In genomic region chr16:66525396-66526180, GRCh38 we compare ENCODE assay signal across 11 cellular contexts. TPM values are rescaled to one million over a fixed set of nuclear protein-coding genes. Genes with fewer than 3 reads are reported as not detected.
DNase-seq lines count a peak whose midpoint lies in the region; ATAC-seq and TF ChIP-seq lines count a peak whose summit lies in the region.
"Had no signal": no experiment of that assay in that cellular context is flagged by ENCODE, and none has a peak within 500 bp of the region (broad histone marks: within the 10 kb centered on the region; RNA-seq: fewer than 3 reads in every experiment).

No MANE protein-coding gene starts in this region.

- H3K4me3 Mint-ChIP-seq in activated CD8-positive, alpha-beta memory T cell treated with anti-CD3 and anti-CD28 coated beads, Interleukin-2, amount 10 ng/mL, durations not matched to agents 7 days and 5 days: no peak overlapping the region
- peak overlapping the region; percentile 46 for H3K4me3 Mint-ChIP-seq in T-helper 2 cell treated with Interferon-gamma antibody and Interleukin-4, amounts not matched to agents 5 μg/mL and 100 μg/mL, for 36 hours

- H3K36me3 Mint-ChIP-seq in activated CD8-positive, alpha-beta memory T cell treated with anti-CD3 and anti-CD28 coated beads, Interleukin-2, amount 10 ng/mL, durations not matched to agents 7 days and 5 days: peaks cover 8% of the 10 kb centered on the region
- peaks cover 22% of the 10 kb centered on the region for H3K36me3 Mint-ChIP-seq in T-helper 2 cell treated with Interferon-gamma antibody and Interleukin-4, amounts not matched to agents 5 μg/mL and 100 μg/mL, for 36 hours (ENCODE audit: low read depth)

- no peak for TF ChIP-seq CTCF in suprapubic skin (IDR thresholded peaks at IDR 0.05)

- H3K9me3 Mint-ChIP-seq in activated CD8-positive, alpha-beta memory T cell treated with anti-CD3 and anti-CD28 coated beads, Interleukin-2, amount 10 ng/mL, durations not matched to agents 7 days and 5 days (ENCODE audit: low read depth): no peaks in the 10 kb centered on the region
- H3K9me3 Mint-ChIP-seq in T-helper 2 cell treated with Interferon-gamma antibody and Interleukin-4, amounts not matched to agents 5 μg/mL and 100 μg/mL, for 36 hours: no peaks in the 10 kb centered on the region

- CTCF ChIA-PET in activated CD8-positive, alpha-beta memory T cell treated with anti-CD3 and anti-CD28 coated beads, Interleukin-2, amount 10 ng/mL, durations not matched to agents 7 days and 5 days (lab: Charles Lee): interaction anchor here (0.6 to 5.7 kb wide), 6 partner anchors 10 to 39 kb away, joined by 3 to 52 read pairs (median 4); partner anchors contain the start of genes CKLF and TK2

- no peaks in the 10 kb centered on the region for H3K27me3 ChIP-seq in esophagus (ENCODE audit: control insufficient read depth in 1 of 2, insufficient read depth in 2 of 2, low read length in 2 of 2)
- no peaks in the 10 kb centered on the region for H3K27me3 ChIP-seq in suprapubic skin

- H3K27ac Mint-ChIP-seq in activated CD8-positive, alpha-beta memory T cell treated with anti-CD3 and anti-CD28 coated beads, Interleukin-2, amount 10 ng/mL, durations not matched to agents 7 days and 5 days: peak overlapping the region; percentile 16
- H3K27ac Mint-ChIP-seq in T-helper 2 cell treated with Interferon-gamma antibody and Interleukin-4, amounts not matched to agents 5 μg/mL and 100 μg/mL, for 36 hours: peak overlapping the region; percentile 67

- H3K4me1 Mint-ChIP-seq in activated CD8-positive, alpha-beta memory T cell treated with anti-CD3 and anti-CD28 coated beads, Interleukin-2, amount 10 ng/mL, durations not matched to agents 7 days and 5 days: peaks cover 71% of the 10 kb centered on the region
- peaks cover 68% of the 10 kb centered on the region for H3K4me1 Mint-ChIP-seq in T-helper 2 cell treated with Interferon-gamma antibody and Interleukin-4, amounts not matched to agents 5 μg/mL and 100 μg/mL, for 36 hours (ENCODE audit: low read depth)

- DNase-seq in activated CD8-positive, alpha-beta memory T cell treated with anti-CD3 and anti-CD28 coated beads, Interleukin-2, amount 10 ng/mL, durations not matched to agents 7 days and 5 days: no peak
- DNase-seq in activated CD8-positive, alpha-beta memory T cell treated with anti-CD3 and anti-CD28 coated beads, Interleukin-2, amount 50 U/mL, for 48 hours: no peak
- DNase-seq in T-helper 2 cell treated with Interferon-gamma antibody and Interleukin-4, amounts not matched to agents 5 μg/mL and 100 μg/mL, for 36 hours (ENCODE audit: low spot score): peak; percentile 42
- DNase-seq in suprapubic skin (ENCODE audit: low spot score in 2 of 2): no peak
- DNase-seq in Ammon's horn (ENCODE audit: low spot score): no peak
- DNase-seq: effector CD4-positive, alpha-beta T cell had no signal

- H3K36me3 ChIP-seq in esophagus (ENCODE audit: control insufficient read depth in 2 of 2, insufficient read depth in 2 of 2, low read length in 1 of 2) (peaks cover 16 to 25% of the 10 kb centered on the region in 2 donors), suprapubic skin (peaks cover 47% of the 10 kb centered on the region)

- no peak for ATAC-seq in activated CD8-positive, alpha-beta memory T cell treated with anti-CD3 and anti-CD28 coated beads, Interleukin-2, amount 10 ng/mL, durations not matched to agents 7 days and 5 days
- ATAC-seq in GM18502 (IDR thresholded peaks at IDR 0.05; ENCODE audit: poor library complexity, unreplicated experiment): no peak
- no peak for ATAC-seq in HG03097 (IDR thresholded peaks at IDR 0.05; ENCODE audit: low FRiP score, unreplicated experiment)

- TF ChIP-seq EP300 in suprapubic skin (IDR thresholded peaks at IDR 0.05): no peak

- H3K4me1 ChIP-seq in esophagus (ENCODE audit: control insufficient read depth in 2 of 2, insufficient read depth in 2 of 2, low read length in 1 of 2) (peaks cover 2 to 12% of the 10 kb centered on the region in 2 donors), suprapubic skin (peaks cover 38% of the 10 kb centered on the region)

- no peaks in the 10 kb centered on the region for H3K27me3 Mint-ChIP-seq in activated CD8-positive, alpha-beta memory T cell treated with anti-CD3 and anti-CD28 coated beads, Interleukin-2, amount 10 ng/mL, durations not matched to agents 7 days and 5 days
- no peaks in the 10 kb centered on the region for H3K27me3 Mint-ChIP-seq in T-helper 2 cell treated with Interferon-gamma antibody and Interleukin-4, amounts not matched to agents 5 μg/mL and 100 μg/mL, for 36 hours (ENCODE audit: low read depth)

- H3K27ac ChIP-seq in esophagus (ENCODE audit: low read depth in 2 of 2, low read length in 1 of 2): peak overlapping the region; percentile 14 to 79
- peak overlapping the region; percentile 69 for H3K27ac ChIP-seq in suprapubic skin

- 81 to 91% methylated on average over 9 of the region's 9 CpGs for WGBS in esophagus, 2 donors
- 86% methylated on average over 9 of the region's 9 CpGs for WGBS in suprapubic skin

- TF ChIP-seq POLR2A in suprapubic skin (IDR thresholded peaks at IDR 0.05): no peak

- H3K9me3 ChIP-seq in esophagus (ENCODE audit: control insufficient read depth in 2 of 2, insufficient read depth in 1 of 2, low read depth in 1 of 2, low read length in 1 of 2): no peaks in the 10 kb centered on the region
- no peaks in the 10 kb centered on the region for H3K9me3 ChIP-seq in suprapubic skin

- H3K4me3 ChIP-seq in esophagus (ENCODE audit: low read depth in 1 of 2, low read length in 2 of 2) (no peak overlapping the region), suprapubic skin (no peak overlapping the region)

RNA-seq across cellular contexts. Expression of gene TK2, which starts 24.3 kb away (rescaled TPM):
- total RNA-seq in activated CD8-positive, alpha-beta memory T cell treated with anti-CD3 and anti-CD28 coated beads, Interleukin-2, amount 10 ng/mL, durations not matched to agents 7 days and 5 days: 10 to 100 TPM in 1 of 2 experiments, 1 to 10 TPM in 1; 8.5 to 10.8 TPM
- 1 to 10 TPM; 5.9 to 8.3 TPM for polyA plus RNA-seq in esophagus
- total RNA-seq in suprapubic skin: 10 to 100 TPM; 13.6 to 27.0 (median 19.7) TPM

RNA-seq across cellular contexts. Expression of gene CKLF, which starts 26.8 kb away (rescaled TPM):
- total RNA-seq in activated CD8-positive, alpha-beta memory T cell treated with anti-CD3 and anti-CD28 coated beads, Interleukin-2, amount 10 ng/mL, durations not matched to agents 7 days and 5 days: 100 to 1,000 TPM; 199 to 220 TPM
- 10 to 100 TPM; 14.9 to 29.7 TPM for polyA plus RNA-seq in esophagus
- total RNA-seq in suprapubic skin: 10 to 100 TPM; 15.4 to 33.7 (median 21.4) TPM

RNA-seq across cellular contexts. Expression of gene CMTM1, which starts 40.7 kb away (rescaled TPM):
- 10 to 100 TPM; 21.1 to 21.4 TPM for total RNA-seq in activated CD8-positive, alpha-beta memory T cell treated with anti-CD3 and anti-CD28 coated beads, Interleukin-2, amount 10 ng/mL, durations not matched to agents 7 days and 5 days
- under 1 TPM; 0.14 to 0.22 TPM for polyA plus RNA-seq in esophagus
- 1 to 10 TPM in 3 of 4 donors, under 1 TPM in 1; 0.97 to 1.6 (median 1.5) TPM for total RNA-seq in suprapubic skin

RNA-seq across cellular contexts. Expression of gene CMTM2, which starts 53.7 kb away (rescaled TPM):
- total RNA-seq in activated CD8-positive, alpha-beta memory T cell treated with anti-CD3 and anti-CD28 coated beads, Interleukin-2, amount 10 ng/mL, durations not matched to agents 7 days and 5 days: 1 to 10 TPM; 1.1 to 1.6 TPM
- polyA plus RNA-seq in esophagus: under 1 TPM in 1 of 2 donors, not detected in 1; 0.06 TPM
- total RNA-seq in suprapubic skin: not detected
- total RNA-seq: A673 had no signal
- polyA plus RNA-seq: keratinocyte had no signal

Comparison
In these comparisons a context has a peak if more than half of its experiments do, and no peak if none do; other contexts are left out.
1. RNA of gene CKLF, which starts 26.8 kb away (total RNA-seq): 199 to 220 TPM in activated CD8-positive, alpha-beta memory T cell treated with anti-CD3 and anti-CD28 coated beads, Interleukin-2, amount 10 ng/mL, durations not matched to agents 7 days and 5 days; 15.4 to 33.7 TPM in suprapubic skin; every median in the first group is over 4 times any median in the second.
2. RNA of gene CMTM1, which starts 40.7 kb away (total RNA-seq): 21.1 to 21.4 TPM in activated CD8-positive, alpha-beta memory T cell treated with anti-CD3 and anti-CD28 coated beads, Interleukin-2, amount 10 ng/mL, durations not matched to agents 7 days and 5 days; 0.97 to 1.6 TPM in suprapubic skin; every median in the first group is over 4 times any median in the second.